In genomic region chr5:132962429-132962928, GRCh38 we compare ENCODE assay signal across 1 cellular context.
A peak's percentile ranks its signal among the peaks of the same experiment; 100 is the strongest.
TF ChIP-seq lines count a peak whose summit lies in the region.

No MANE protein-coding gene starts in this region.

TF ChIP-seq in K562, 482 proteins besides CTCF, POLR2A, EP300 and RAD21 (continued from another document):
- no peak for TF ChIP-seq ZFP91 (CRISPR knock-in tag; IDR thresholded peaks at IDR 0.05)
- TF ChIP-seq ATF7 (IDR thresholded peaks at IDR 0.05), result peak; percentile 78
- TF ChIP-seq SOX6 (IDR thresholded peaks at IDR 0.05), result peak; percentile 42
- TF ChIP-seq EGR1 (conservative IDR thresholded peaks at IDR 0.05), result peak; percentile 98
- TF ChIP-seq, protein P1, sequence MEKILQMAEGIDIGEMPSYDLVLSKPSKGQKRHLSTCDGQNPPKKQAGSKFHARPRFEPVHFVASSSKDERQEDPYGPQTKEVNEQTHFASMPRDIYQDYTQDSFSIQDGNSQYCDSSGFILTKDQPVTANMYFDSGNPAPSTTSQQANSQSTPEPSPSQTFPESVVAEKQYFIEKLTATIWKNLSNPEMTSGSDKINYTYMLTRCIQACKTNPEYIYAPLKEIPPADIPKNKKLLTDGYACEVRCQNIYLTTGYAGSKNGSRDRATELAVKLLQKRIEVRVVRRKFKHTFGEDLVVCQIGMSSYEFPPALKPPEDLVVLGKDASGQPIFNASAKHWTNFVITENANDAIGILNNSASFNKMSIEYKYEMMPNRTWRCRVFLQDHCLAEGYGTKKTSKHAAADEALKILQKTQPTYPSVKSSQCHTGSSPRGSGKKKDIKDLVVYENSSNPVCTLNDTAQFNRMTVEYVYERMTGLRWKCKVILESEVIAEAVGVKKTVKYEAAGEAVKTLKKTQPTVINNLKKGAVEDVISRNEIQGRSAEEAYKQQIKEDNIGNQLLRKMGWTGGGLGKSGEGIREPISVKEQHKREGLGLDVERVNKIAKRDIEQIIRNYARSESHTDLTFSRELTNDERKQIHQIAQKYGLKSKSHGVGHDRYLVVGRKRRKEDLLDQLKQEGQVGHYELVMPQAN (IDR thresholded peaks at IDR 0.05; ENCODE audit: borderline replicate concordance), result peak; percentile 51; the same call in 1 of the 2 replicates
- TF ChIP-seq, protein P2, sequence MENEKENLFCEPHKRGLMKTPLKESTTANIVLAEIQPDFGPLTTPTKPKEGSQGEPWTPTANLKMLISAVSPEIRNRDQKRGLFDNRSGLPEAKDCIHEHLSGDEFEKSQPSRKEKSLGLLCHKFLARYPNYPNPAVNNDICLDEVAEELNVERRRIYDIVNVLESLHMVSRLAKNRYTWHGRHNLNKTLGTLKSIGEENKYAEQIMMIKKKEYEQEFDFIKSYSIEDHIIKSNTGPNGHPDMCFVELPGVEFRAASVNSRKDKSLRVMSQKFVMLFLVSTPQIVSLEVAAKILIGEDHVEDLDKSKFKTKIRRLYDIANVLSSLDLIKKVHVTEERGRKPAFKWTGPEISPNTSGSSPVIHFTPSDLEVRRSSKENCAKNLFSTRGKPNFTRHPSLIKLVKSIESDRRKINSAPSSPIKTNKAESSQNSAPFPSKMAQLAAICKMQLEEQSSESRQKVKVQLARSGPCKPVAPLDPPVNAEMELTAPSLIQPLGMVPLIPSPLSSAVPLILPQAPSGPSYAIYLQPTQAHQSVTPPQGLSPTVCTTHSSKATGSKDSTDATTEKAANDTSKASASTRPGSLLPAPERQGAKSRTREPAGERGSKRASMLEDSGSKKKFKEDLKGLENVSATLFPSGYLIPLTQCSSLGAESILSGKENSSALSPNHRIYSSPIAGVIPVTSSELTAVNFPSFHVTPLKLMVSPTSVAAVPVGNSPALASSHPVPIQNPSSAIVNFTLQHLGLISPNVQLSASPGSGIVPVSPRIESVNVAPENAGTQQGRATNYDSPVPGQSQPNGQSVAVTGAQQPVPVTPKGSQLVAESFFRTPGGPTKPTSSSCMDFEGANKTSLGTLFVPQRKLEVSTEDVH (IDR thresholded peaks at IDR 0.05; ENCODE audit: low read depth, partially characterized antibody), result peak; percentile 39
- TF ChIP-seq GABPA (tag; conservative IDR thresholded peaks at IDR 0.05; ENCODE audit: low read depth), result no peak
- TF ChIP-seq GTF2E2 (tag; IDR thresholded peaks at IDR 0.05), result no peak
- no peak for TF ChIP-seq ZBTB11 (CRISPR knock-in tag; IDR thresholded peaks at IDR 0.05)
- TF ChIP-seq NONO (IDR thresholded peaks at IDR 0.05; ENCODE audit: low read depth in 2 of 2, low read length in 1 of 2), result no peak
- TF ChIP-seq MTA2 (IDR thresholded peaks at IDR 0.05; ENCODE audit: low read depth), result peak; percentile 19; the same call in 1 of the 2 replicates
- peak; percentile 57 for TF ChIP-seq TAF1 (IDR thresholded peaks at IDR 0.05; ENCODE audit: control insufficient read depth, extremely low read depth, insufficient read depth, low read length, severe bottlenecking)
- no peak for TF ChIP-seq ZNF778 (CRISPR knock-in tag; IDR thresholded peaks at IDR 0.05)
- TF ChIP-seq MAX (CRISPR knock-in tag; IDR thresholded peaks at IDR 0.05), result no peak
- TF ChIP-seq ZSCAN29 (IDR thresholded peaks at IDR 0.05), result peak; percentile 5; the same call in 1 of the 2 replicates
- no peak for TF ChIP-seq PCBP1 (IDR thresholded peaks at IDR 0.05; ENCODE audit: low read depth, low read length, poor library complexity, severe bottlenecking)
- TF ChIP-seq CEBPG (CRISPR knock-in tag; IDR thresholded peaks at IDR 0.05), result no peak
- TF ChIP-seq CEBPG (tag; conservative IDR thresholded peaks at IDR 0.05 in 1 of 2, IDR thresholded peaks at IDR 0.05 in 1 of 2), result no peak
- TF ChIP-seq POLR2B (IDR thresholded peaks at IDR 0.05; ENCODE audit: low read depth, partially characterized antibody), result peak; percentile 42
- TF ChIP-seq, protein P3, sequence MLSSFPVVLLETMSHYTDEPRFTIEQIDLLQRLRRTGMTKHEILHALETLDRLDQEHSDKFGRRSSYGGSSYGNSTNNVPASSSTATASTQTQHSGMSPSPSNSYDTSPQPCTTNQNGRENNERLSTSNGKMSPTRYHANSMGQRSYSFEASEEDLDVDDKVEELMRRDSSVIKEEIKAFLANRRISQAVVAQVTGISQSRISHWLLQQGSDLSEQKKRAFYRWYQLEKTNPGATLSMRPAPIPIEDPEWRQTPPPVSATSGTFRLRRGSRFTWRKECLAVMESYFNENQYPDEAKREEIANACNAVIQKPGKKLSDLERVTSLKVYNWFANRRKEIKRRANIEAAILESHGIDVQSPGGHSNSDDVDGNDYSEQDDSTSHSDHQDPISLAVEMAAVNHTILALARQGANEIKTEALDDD (IDR thresholded peaks at IDR 0.05), result peak; percentile 78
- no peak for TF ChIP-seq ZNF212 (CRISPR knock-in tag; IDR thresholded peaks at IDR 0.05)
- TF ChIP-seq NRF1 (conservative IDR thresholded peaks at IDR 0.05 in 1 of 2, IDR thresholded peaks at IDR 0.05 in 1 of 2), result peak; percentile 79 to 81
- peak; percentile 25 to 86; a peak in 3 of 4 replicates for TF ChIP-seq ARNT (IDR thresholded peaks at IDR 0.05)
- no peak for TF ChIP-seq THRB (CRISPR knock-in tag; conservative IDR thresholded peaks at IDR 0.05)
- TF ChIP-seq MTA1 (IDR thresholded peaks at IDR 0.05; ENCODE audit: borderline replicate concordance), result 0 out of 2 replicates have a peak, but pooled peaks have one; percentile 18
- no peak for TF ChIP-seq CREB1 (IDR thresholded peaks at IDR 0.05)
- TF ChIP-seq CREB1 (CRISPR knock-in tag; IDR thresholded peaks at IDR 0.05), result no peak
- peak; percentile 12; the same call in 1 of the 2 replicates for TF ChIP-seq MYC (IDR thresholded peaks at IDR 0.05; ENCODE audit: low read depth, low read length)
- TF ChIP-seq MYC (CRISPR knock-in tag; IDR thresholded peaks at IDR 0.05; ENCODE audit: borderline replicate concordance, low read depth), result no peak
- no peak for TF ChIP-seq CCAR2 (IDR thresholded peaks at IDR 0.05; ENCODE audit: low read depth, low read length)
